ENCODE assay signal across 19 cellular contexts in genomic region chr11:27646051-27646818, GRCh38. TPM values are rescaled to one million over a fixed set of nuclear protein-coding genes. Genes with fewer than 3 reads are reported as not detected.
A peak's percentile ranks its signal among the peaks of the same experiment; 100 is the strongest.
DNase-seq lines count a peak whose midpoint lies in the region; ATAC-seq and TF ChIP-seq lines count a peak whose summit lies in the region.
"Had no signal": no experiment of that assay in that cellular context is flagged by ENCODE, and none has a peak within 500 bp of the region (broad histone marks: within the 10 kb centered on the region; RNA-seq: fewer than 3 reads in every experiment).

No MANE protein-coding gene starts in this region.

- no peaks in the 10 kb centered on the region for H3K9me3 ChIP-seq in endodermal cell (ENCODE audit: control insufficient read depth, low read length)
- no peaks in the 10 kb centered on the region for H3K9me3 ChIP-seq in skeletal muscle tissue (ENCODE audit: control insufficient read depth in 3 of 3, low read length in 3 of 3)
- H3K9me3 ChIP-seq: Peyer's patch had no signal

- H3K36me3 ChIP-seq in endodermal cell (ENCODE audit: control insufficient read depth, insufficient read depth, low read length), result no peaks in the 10 kb centered on the region
- no peaks in the 10 kb centered on the region for H3K36me3 ChIP-seq in skeletal muscle tissue (ENCODE audit: control insufficient read depth in 3 of 3, insufficient read depth in 3 of 3, low read length in 3 of 3)
- H3K36me3 ChIP-seq: Peyer's patch had no signal

- DNase-seq in NCI-H82 (lab: John Stamatoyannopoulos, UW) (peak; percentile 47), NCI-H82 treated with DMSO at 0.1 percent for 48 hours (lab: John Stamatoyannopoulos, UW; ENCODE audit: unreplicated experiment) (no peak), endodermal cell (peak; percentile 39), left ventricle myocardium superior (peak; percentile 66), left colon (no peak), erythroblast (lab: John Stamatoyannopoulos, UW) (no peak)
- no peak for DNase-seq in stimulated activated CD4-positive, alpha-beta T cell treated with anti-CD3 and anti-CD28 coated beads, Interleukin-2, amount 100 ng/mL, for 48 hours
- DNase-seq: C1 segment of cervical spinal cord, EL, H7, MM.1S, NCI-H1105 treated with DMSO at 0.1 percent for 48 hours, NCI-H187 treated with DMSO at 0.1 percent for 48 hours, NCI-H2171, NCI-H446 treated with DMSO at 0.1 percent for 48 hours, NCI-H774, Peyer's patch had no signal

- H3K4me1 ChIP-seq in endodermal cell (ENCODE audit: control insufficient read depth, insufficient read depth, low read length) (no peaks in the 10 kb centered on the region), skeletal muscle tissue (ENCODE audit: control insufficient read depth in 3 of 3, insufficient read depth in 3 of 3, low read length in 3 of 3) (peaks cover 15 to 34% (median 28%) of the 10 kb centered on the region in 3 donors)
- H3K4me1 ChIP-seq: Peyer's patch had no signal

- H3K4me3 Mint-ChIP-seq in endodermal cell, result no peak overlapping the region

- H3K4me1 Mint-ChIP-seq in endodermal cell, result peaks cover 2% of the 10 kb centered on the region

- no peaks in the 10 kb centered on the region for H3K27me3 Mint-ChIP-seq in endodermal cell (ENCODE audit: insufficient read depth)

- H3K27ac ChIP-seq in endodermal cell (ENCODE audit: low read depth, low read length) (no peak overlapping the region), skeletal muscle tissue (ENCODE audit: low read depth, low read length) (peak overlapping the region; percentile 81)
- H3K27ac ChIP-seq: 22Rv1, Peyer's patch had no signal

- no peak for TF ChIP-seq POLR2A in erythroblast (IDR thresholded peaks at IDR 0.05; ENCODE audit: low read length)

- no peaks in the 10 kb centered on the region for H3K9me3 Mint-ChIP-seq in endodermal cell

- ATAC-seq in left ventricle myocardium superior, result peak; percentile 94
- no peak for ATAC-seq in left colon

- H3K4me3 ChIP-seq in endodermal cell (ENCODE audit: low read length), result no peak overlapping the region
- peak overlapping the region in 2 of 3 donors; percentile 38 to 57 for H3K4me3 ChIP-seq in skeletal muscle tissue (ENCODE audit: low read length in 3 of 3)
- H3K4me3 ChIP-seq: Peyer's patch had no signal

- H3K27me3 ChIP-seq in endodermal cell (ENCODE audit: control insufficient read depth, insufficient read depth, low read length, poor library complexity, severe bottlenecking) (no peaks in the 10 kb centered on the region), skeletal muscle tissue (ENCODE audit: control insufficient read depth in 3 of 3, insufficient read depth in 3 of 3, low read length in 3 of 3) (no peaks in the 10 kb centered on the region)
- H3K27me3 ChIP-seq: Peyer's patch had no signal

- H3K27ac Mint-ChIP-seq in endodermal cell, result no peak overlapping the region

- TF ChIP-seq CTCF in endodermal cell (conservative IDR thresholded peaks at IDR 0.05), result no peak

- H3K9ac ChIP-seq in endodermal cell (ENCODE audit: extremely low read depth, low read length, poor library complexity, severe bottlenecking), result no peak overlapping the region
- peak overlapping the region in 2 of 3 donors; percentile 12 to 58 for H3K9ac ChIP-seq in skeletal muscle tissue (ENCODE audit: low read depth in 1 of 3, low read length in 3 of 3)

- H3K36me3 Mint-ChIP-seq in endodermal cell (ENCODE audit: low read depth), result no peaks in the 10 kb centered on the region

- intact Hi-C loops in left ventricle myocardium superior (cut with micrococcal nuclease) (loop anchor here (10.0 kb wide), 1 partner anchor 111 kb away; no protein-coding TSS in a partner anchor), left colon (cut with DNase I, micrococcal nuclease) (no loop called here)

- 92 to 93% methylated on average over 5 to 9 of the region's 9 CpGs for WGBS in endodermal cell (ENCODE audit: insufficient coverage in 1 of 2, insufficient read length in 1 of 2), 2 experiments

RNA-seq across cellular contexts. Expression of gene BDNF, which starts 54.0 kb away (rescaled TPM):
- total RNA-seq in endodermal cell (under 1 TPM in 1 of 2 donors, not detected in 1; 0.33 TPM), left ventricle myocardium superior (2.4 TPM), skeletal muscle tissue (1.0 TPM), left colon (under 1 TPM; 0.11 to 0.15 TPM)
- polyA plus RNA-seq in endodermal cell (2013, experiment 1 of 2), result 0.82 TPM
- polyA plus RNA-seq in endodermal cell (2013, experiment 2 of 2), result 0.75 TPM

Comparison
In these comparisons a context has a peak if more than half of its experiments do, and no peak if none do; other contexts are left out.
1. DNase-seq: peak in NCI-H82 (single experiment), endodermal cell (single experiment) and left ventricle myocardium superior (single experiment); none in NCI-H82 treated with DMSO at 0.1 percent for 48 hours (single experiment), left colon (0 of 2), erythroblast (0 of 2) and stimulated activated CD4-positive, alpha-beta T cell treated with anti-CD3 and anti-CD28 coated beads, Interleukin-2, amount 100 ng/mL, for 48 hours (0 of 2).